ENCODE assay signal across 8 cellular contexts in genomic region chr10:16545126-16545736, GRCh38. TPM values are rescaled to one million over a fixed set of nuclear protein-coding genes. Genes with fewer than 3 reads are reported as not detected.
A peak's percentile ranks its signal among the peaks of the same experiment; 100 is the strongest.
DNase-seq lines count a peak whose midpoint lies in the region; ATAC-seq and TF ChIP-seq lines count a peak whose summit lies in the region.

No MANE protein-coding gene starts in this region.

- peak; percentile 2 for DNase-seq in activated T-cell treated with anti-CD3 and anti-CD28 coated beads, Interleukin-2, amount 50 U/mL, for 72 hours
- no peak for DNase-seq in activated T-cell treated with anti-CD3 and anti-CD28 coated beads for 4 hours
- DNase-seq in HFFc6: peak; percentile 2
- peak; percentile 58 for DNase-seq in NCI-H69 (lab: John Stamatoyannopoulos, UW)
- no peak for DNase-seq in colonic mucosa
- DNase-seq in mucosa of descending colon: no peak
- DNase-seq in NCI-H774 (lab: John Stamatoyannopoulos, UW): no peak

- H3K9me3 Mint-ChIP-seq in activated T-cell treated with anti-CD3 and anti-CD28 coated beads, Interleukin-2, amount 50 U/mL, for 72 hours: no peaks in the 10 kb centered on the region
- no peaks in the 10 kb centered on the region for H3K9me3 Mint-ChIP-seq in HFFc6

- H3K4me1 ChIP-seq in colonic mucosa (no peaks in the 10 kb centered on the region), mucosa of descending colon (ENCODE audit: low read depth) (no peaks in the 10 kb centered on the region)

- H3K9ac ChIP-seq in colonic mucosa (ENCODE audit: low read depth in 2 of 2, low read length in 2 of 2): no peak overlapping the region

- no peaks in the 10 kb centered on the region for H3K4me1 Mint-ChIP-seq in activated T-cell treated with anti-CD3 and anti-CD28 coated beads, Interleukin-2, amount 50 U/mL, for 72 hours (ENCODE audit: low read depth)
- H3K4me1 Mint-ChIP-seq in HFFc6 (ENCODE audit: low read depth): no peaks in the 10 kb centered on the region

- no peak overlapping the region for H3K4me3 Mint-ChIP-seq in activated T-cell treated with anti-CD3 and anti-CD28 coated beads, Interleukin-2, amount 50 U/mL, for 72 hours
- no peak overlapping the region for H3K4me3 Mint-ChIP-seq in HFFc6

- H3K27ac ChIP-seq in colonic mucosa: no peak overlapping the region

- intact Hi-C loops in colonic mucosa (cut with DNase I): no loop called here
- intact Hi-C loops in mucosa of descending colon (cut with DNase I, micrococcal nuclease): no loop called here

- H3K36me3 ChIP-seq in colonic mucosa: no peaks in the 10 kb centered on the region
- no peaks in the 10 kb centered on the region for H3K36me3 ChIP-seq in mucosa of descending colon (ENCODE audit: low read depth)

- H3K27me3 Mint-ChIP-seq in activated T-cell treated with anti-CD3 and anti-CD28 coated beads, Interleukin-2, amount 50 U/mL, for 72 hours (ENCODE audit: low read depth): peaks cover 28% of the 10 kb centered on the region
- H3K27me3 Mint-ChIP-seq in HFFc6 (ENCODE audit: insufficient read depth): peaks cover 5% of the 10 kb centered on the region

- H3K9me3 ChIP-seq in colonic mucosa: no peaks in the 10 kb centered on the region
- no peaks in the 10 kb centered on the region for H3K9me3 ChIP-seq in mucosa of descending colon

- H3K27me3 ChIP-seq in colonic mucosa: no peaks in the 10 kb centered on the region

- ATAC-seq in activated T-cell treated with anti-CD3 and anti-CD28 coated beads, Interleukin-2, amount 50 U/mL, for 72 hours (replicated peaks in 1 of 2): no peak
- peak; percentile 36 for ATAC-seq in mucosa of descending colon
- no peak for ATAC-seq in GM18505 (IDR thresholded peaks at IDR 0.05; ENCODE audit: unreplicated experiment)

- TF ChIP-seq CTCF in HFFc6 (IDR thresholded peaks at IDR 0.05): peak; percentile 77
- TF ChIP-seq CTCF in colonic mucosa (IDR thresholded peaks at IDR 0.05): peak; percentile 29
- TF ChIP-seq CTCF in mucosa of descending colon (IDR thresholded peaks at IDR 0.05): peak; percentile 17

- no peaks in the 10 kb centered on the region for H3K36me3 Mint-ChIP-seq in activated T-cell treated with anti-CD3 and anti-CD28 coated beads, Interleukin-2, amount 50 U/mL, for 72 hours (ENCODE audit: insufficient read depth in 2 of 2)
- H3K36me3 Mint-ChIP-seq in HFFc6 (ENCODE audit: low read depth): no peaks in the 10 kb centered on the region

- no peak overlapping the region for H3K27ac Mint-ChIP-seq in activated T-cell treated with anti-CD3 and anti-CD28 coated beads, Interleukin-2, amount 50 U/mL, for 72 hours
- no peak overlapping the region for H3K27ac Mint-ChIP-seq in HFFc6

- H3K4me3 ChIP-seq in colonic mucosa (no peak overlapping the region), mucosa of descending colon (no peak overlapping the region)

- no peak for TF ChIP-seq POLR2A in GM18505 (IDR thresholded peaks at IDR 0.05; ENCODE audit: borderline replicate concordance, extremely low read depth, insufficient read depth, insufficient read length)

RNA-seq across cellular contexts. Expression of gene C1QL3, which starts 23.6 kb away (rescaled TPM):
- under 1 TPM in 1 of 2 donors, not detected in 1; 0.12 TPM for total RNA-seq in activated T-cell treated with anti-CD3 and anti-CD28 coated beads, Interleukin-2, amount 50 U/mL, for 72 hours
- not detected for total RNA-seq in HFFc6 (2021; fragmentation: NEBNext Ultra II Directional; extraction: Animal tissue kit (Norgen Biotek cat#: 25700))
- total RNA-seq in colonic mucosa (not detected), mucosa of descending colon (under 1 TPM in 1 of 3 donors, not detected in 2; 0.16 TPM)

Comparison
In these comparisons a context has a peak if more than half of its experiments do, and no peak if none do; other contexts are left out.
1. DNase-seq: peak in activated T-cell treated with anti-CD3 and anti-CD28 coated beads, Interleukin-2, amount 50 U/mL, for 72 hours (2 of 2), HFFc6 (single experiment) and NCI-H69 (single experiment); none in activated T-cell treated with anti-CD3 and anti-CD28 coated beads for 4 hours (single experiment), colonic mucosa (single experiment), mucosa of descending colon (0 of 3) and NCI-H774 (single experiment).
2. CTCF ChIP-seq: peak in every context shown above with its lines; median percentile 77 in HFFc6; 29 in colonic mucosa; 17 in mucosa of descending colon.